Comparison of ENCODE assay signal across 20 cellular contexts in the genomic region with DNA sequence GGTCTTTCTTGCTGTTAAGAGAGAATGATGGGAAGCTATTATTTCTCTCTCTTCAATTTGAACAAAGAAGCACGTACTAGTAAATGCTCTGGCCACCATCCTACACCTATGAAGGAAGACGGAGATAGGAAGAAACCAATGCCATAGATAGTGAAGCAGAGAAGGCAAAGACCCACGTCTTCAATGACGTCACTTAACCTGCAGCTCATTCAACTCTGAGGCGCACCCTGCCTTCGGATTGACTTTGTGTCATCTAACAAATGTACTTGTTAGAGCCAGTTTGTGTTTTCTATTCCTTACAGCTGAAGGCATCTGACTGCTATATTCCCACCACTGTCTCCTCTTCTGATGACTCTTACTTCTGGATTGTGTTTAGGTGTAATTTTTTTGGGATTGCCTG.
"Had no signal": no experiment of that assay in that cellular context is flagged by ENCODE, and none has a peak within 500 bp of the region (broad histone marks: within the 10 kb centered on the region; RNA-seq: fewer than 3 reads in every experiment).

No MANE protein-coding gene starts in this region.

- FAIRE-seq: RCC 7860 had no signal

- H3K36me3 ChIP-seq: MG63, SJSA1 had no signal

- H3K4me3 ChIP-seq: MG63, SJSA1, SK-N-MC had no signal

- H3K27me3 ChIP-seq: MG63, SJSA1 had no signal

- DNase-seq: Karpas-422, KG1, MG63, NCI-H1092, NCI-H1105 treated with DMSO at 0.1 percent for 48 hours, NCI-H1417 treated with DMSO at 0.1 percent for 48 hours, NCI-H146, NCI-H1694 treated with DMSO at 0.1 percent for 48 hours, NCI-H1930, NCI-H2081, NCI-H2107, NCI-H2227 treated with DMSO at 0.1 percent for 48 hours, NCI-H524, NCI-H774, Right ventricle myocardium superior, RPMI8226, SIG-M5 had no signal

- H3K27ac ChIP-seq: SJSA1, SK-N-MC had no signal

- H3K4me1 ChIP-seq: SJSA1 had no signal

- H3K9me3 ChIP-seq: MG63, SJSA1 had no signal
